In the genomic region with DNA sequence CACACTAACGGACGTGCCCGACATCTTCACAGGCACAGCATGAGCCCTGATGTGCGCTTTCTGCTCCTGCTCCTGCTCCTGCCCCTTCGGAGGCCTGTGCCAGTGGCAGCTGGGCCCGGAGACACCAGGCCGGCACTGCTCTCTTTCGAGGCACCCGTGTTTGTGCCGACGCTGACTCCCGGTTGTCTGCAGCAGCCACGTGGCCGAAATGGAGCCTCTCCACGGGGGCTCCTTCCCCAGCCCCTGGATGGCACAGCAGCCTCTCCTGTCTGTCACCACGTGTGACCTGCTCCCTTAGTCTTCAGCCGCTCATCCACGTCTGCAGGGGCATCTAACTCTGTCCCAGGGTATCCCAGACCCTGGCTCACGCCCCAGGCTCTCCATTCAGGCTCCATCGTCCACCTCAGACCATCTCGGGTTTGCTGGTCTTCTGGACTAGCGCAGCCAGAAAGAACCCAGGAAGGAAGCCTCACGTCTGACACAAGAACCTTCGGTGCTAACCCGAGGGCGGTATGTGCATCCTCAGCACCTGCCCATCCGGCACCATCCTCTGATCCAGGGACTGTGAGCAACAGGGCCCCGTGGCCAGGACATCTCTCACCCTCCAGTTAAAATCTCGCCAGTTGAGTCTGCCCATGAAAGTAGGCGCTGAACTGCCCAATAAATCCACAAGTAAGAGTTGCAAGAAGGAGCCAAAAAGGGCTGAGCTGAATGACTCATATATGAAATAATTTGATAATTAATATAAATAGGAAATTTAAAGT, we compare ENCODE assay signal across 23 cellular contexts. TPM values are rescaled to one million over a fixed set of nuclear protein-coding genes. Genes with fewer than 3 reads are reported as not detected.
DNase-seq lines count a peak whose midpoint lies in the region; ATAC-seq and TF ChIP-seq lines count a peak whose summit lies in the region.
"Had no signal": no experiment of that assay in that cellular context is flagged by ENCODE, and none has a peak within 500 bp of the region (broad histone marks: within the 10 kb centered on the region; RNA-seq: fewer than 3 reads in every experiment).

No MANE protein-coding gene starts in this region.

- no peak overlapping the region for H2BK12ac ChIP-seq in H9 (ENCODE audit: insufficient read length, low read depth, low read length)

- H3K27ac ChIP-seq in BLaER1 treated with 17β-estradiol and CSF1 and Interleukin-3, amounts not matched to agents 10 nM and 100 nM, result no peak overlapping the region
- no peak overlapping the region for H3K27ac ChIP-seq in H9 (ENCODE audit: insufficient read length, low read depth, low read length)
- H3K27ac ChIP-seq: coronary artery, thoracic aorta, VCaP had no signal

- H2BK120ac ChIP-seq in H9 (ENCODE audit: low read depth, low read length, poor library complexity, severe bottlenecking), result no peak overlapping the region

- H2BK20ac ChIP-seq in H9 (ENCODE audit: low read depth, low read length, poor library complexity, severe bottlenecking), result no peak overlapping the region

- TF ChIP-seq CTCF in H9 (conservative IDR thresholded peaks at IDR 0.05) (no peak), glutamatergic neuron (IDR thresholded peaks at IDR 0.05; ENCODE audit: partially characterized antibody, unreplicated experiment) (no peak), mucosa of descending colon (IDR thresholded peaks at IDR 0.05) (no peak)

- no peak overlapping the region; the same call in 1 of the 2 replicates for H3K14ac ChIP-seq in H9 (ENCODE audit: insufficient read depth, low read length)

- H3K4me3 Mint-ChIP-seq in H9, result no peak overlapping the region
- H3K4me3 Mint-ChIP-seq in glutamatergic neuron (ENCODE audit: unreplicated experiment), result peak overlapping the region; percentile 40
- H3K4me3 Mint-ChIP-seq: activated CD4-positive, alpha-beta T cell treated with anti-CD3 and anti-CD28 coated beads for 36 hours; naive thymus-derived CD4-positive, alpha-beta T cell; stimulated activated naive CD8-positive, alpha-beta T cell treated with anti-CD3 and anti-CD28 coated beads, Interleukin-15, Interleukin-2, amounts not matched to agents 100 ng/mL and 50 ng/mL, for 24 hours had no signal

- H3K27me3 Mint-ChIP-seq in H9 (ENCODE audit: low read depth) (no peaks in the 10 kb centered on the region; the same call in none of the 2 replicates), glutamatergic neuron (ENCODE audit: unreplicated experiment) (peaks cover 9% of the 10 kb centered on the region)
- H3K27me3 Mint-ChIP-seq: activated CD4-positive, alpha-beta T cell treated with anti-CD3 and anti-CD28 coated beads for 36 hours; naive thymus-derived CD4-positive, alpha-beta T cell; stimulated activated naive CD8-positive, alpha-beta T cell treated with anti-CD3 and anti-CD28 coated beads, Interleukin-15, Interleukin-2, amounts not matched to agents 100 ng/mL and 50 ng/mL, for 24 hours had no signal

- no peak overlapping the region for H3T11ph ChIP-seq in H9 (ENCODE audit: low read length)

- H3K23me2 ChIP-seq in H9 (ENCODE audit: insufficient read length, low read depth, low read length, poor library complexity, severe bottlenecking), result no peaks in the 10 kb centered on the region

- peaks cover 6 to 26% (median 23%) of the 10 kb centered on the region in 11 experiments; a peak in 18 of 22 replicates for H3K9me3 ChIP-seq in BLaER1 treated with 17β-estradiol and CSF1 and Interleukin-3, amounts not matched to agents 10 nM and 100 nM (replicated peaks in 1 of 11)
- H3K9me3 ChIP-seq in H9 (ENCODE audit: control insufficient read depth, low read depth, low read length) (no peaks in the 10 kb centered on the region), mucosa of descending colon (no peaks in the 10 kb centered on the region)
- H3K9me3 ChIP-seq: BE2C, thoracic aorta had no signal

- ATAC-seq in mucosa of descending colon (no peak), GM19397 (IDR thresholded peaks at IDR 0.05; ENCODE audit: unreplicated experiment) (no peak)
- ATAC-seq: activated CD4-positive, alpha-beta T cell treated with anti-CD3 and anti-CD28 coated beads for 36 hours; naive thymus-derived CD4-positive, alpha-beta T cell had no signal

- H3K4me1 Mint-ChIP-seq in H9 (peaks cover 14 to 20% of the 10 kb centered on the region in 2 experiments), glutamatergic neuron (ENCODE audit: low read depth, unreplicated experiment) (peaks cover 22% of the 10 kb centered on the region)
- H3K4me1 Mint-ChIP-seq: activated CD4-positive, alpha-beta T cell treated with anti-CD3 and anti-CD28 coated beads for 36 hours had no signal

- H3K79me2 ChIP-seq in H9 (ENCODE audit: insufficient read depth, low read length), result no peaks in the 10 kb centered on the region

- DNase-seq in H9 (no peak), glutamatergic neuron (no peak), posterior vena cava (ENCODE audit: low spot score) (peak; percentile 66), mucosa of descending colon (no peak), NCI-H748 treated with DMSO at 0.1 percent for 48 hours (lab: John Stamatoyannopoulos, UW) (no peak)
- DNase-seq: activated CD4-positive, alpha-beta T cell treated with anti-CD3 and anti-CD28 coated beads for 36 hours; effector CD8-positive, alpha-beta T cell; KBM-7; midbrain; naive thymus-derived CD4-positive, alpha-beta T cell; NCI-H1105 treated with DMSO at 0.1 percent for 48 hours; NCI-H1930; NCI-H510A; stimulated activated CD4-positive, alpha-beta T cell treated with anti-CD3 and anti-CD28 coated beads, Interleukin-2, amount 100 ng/mL, for 24 hours; T1000 had no signal

- H3K23ac ChIP-seq in H9 (ENCODE audit: insufficient read length, low read depth, low read length), result no peak overlapping the region

- intact Hi-C loops in posterior vena cava (cut with DNase I) (loop anchor here in 1 of 2 donors (10.0 kb wide), 1 partner anchor 152 kb away; no protein-coding TSS in a partner anchor), mucosa of descending colon (cut with DNase I, micrococcal nuclease) (no loop called here)

- no peak overlapping the region for H2BK5ac ChIP-seq in H9 (ENCODE audit: insufficient read length, low read length)

- no peak overlapping the region for H2AFZ ChIP-seq in H9 (ENCODE audit: low read length)

- H3K4ac ChIP-seq in H9 (ENCODE audit: low read depth, low read length), result no peak overlapping the region

- peaks cover 0 to 17% (median 0%) of the 10 kb centered on the region in 11 experiments; a peak in 6 of 22 replicates for H3K27me3 ChIP-seq in BLaER1 treated with 17β-estradiol and CSF1 and Interleukin-3, amounts not matched to agents 10 nM and 100 nM
- no peaks in the 10 kb centered on the region for H3K27me3 ChIP-seq in H9 (ENCODE audit: insufficient read depth, low read length)
- H3K27me3 ChIP-seq: BE2C had no signal

- no peak overlapping the region for H3K56ac ChIP-seq in H9 (ENCODE audit: insufficient read length, low read depth, low read length)

- H4K5ac ChIP-seq in H9 (ENCODE audit: insufficient read length, low read depth, low read length), result no peak overlapping the region

- no peak overlapping the region for H2AK5ac ChIP-seq in H9 (ENCODE audit: insufficient read length, low read length)

- no peak overlapping the region for H3K18ac ChIP-seq in H9 (ENCODE audit: insufficient read length, low read depth, low read length)

- no peak overlapping the region for H4K91ac ChIP-seq in H9 (ENCODE audit: insufficient read length, low read depth, low read length)

- no peaks in the 10 kb centered on the region for H3K79me1 ChIP-seq in H9 (ENCODE audit: insufficient read depth, low read depth, low read length, poor library complexity, severe bottlenecking)

- peaks cover 12 to 15% of the 10 kb centered on the region in 2 experiments for H3K9me3 Mint-ChIP-seq in H9
- peaks cover 16% of the 10 kb centered on the region for H3K9me3 Mint-ChIP-seq in glutamatergic neuron (ENCODE audit: unreplicated experiment)
- H3K9me3 Mint-ChIP-seq: stimulated activated naive CD8-positive, alpha-beta T cell treated with anti-CD3 and anti-CD28 coated beads, Interleukin-15, Interleukin-2, amounts not matched to agents 100 ng/mL and 50 ng/mL, for 24 hours had no signal

- H3K9ac ChIP-seq in BLaER1 treated with 17β-estradiol and CSF1 and Interleukin-3, amounts not matched to agents 10 nM and 100 nM, result peak overlapping the region in 3 of 11 experiments; percentile 23 to 60 (median 55); a peak in 5 of 22 replicates
- no peak overlapping the region for H3K9ac ChIP-seq in H9 (ENCODE audit: extremely low read depth, insufficient read length, low read length)

- peaks cover 33 to 55% (median 49%) of the 10 kb centered on the region in 10 experiments for H3K4me1 ChIP-seq in BLaER1 treated with 17β-estradiol and CSF1 and Interleukin-3, amounts not matched to agents 10 nM and 100 nM
- H3K4me1 ChIP-seq in H9 (ENCODE audit: insufficient read depth, low read length), result no peaks in the 10 kb centered on the region
- peaks cover 14% of the 10 kb centered on the region for H3K4me1 ChIP-seq in mucosa of descending colon (ENCODE audit: low read depth)
- H3K4me1 ChIP-seq: BE2C had no signal

- H2BK15ac ChIP-seq in H9 (ENCODE audit: low read depth, low read length), result no peak overlapping the region

- peak overlapping the region in 10 of 11 experiments; percentile 51 to 84 (median 72); a peak in 20 of 22 replicates for H3K4me2 ChIP-seq in BLaER1 treated with 17β-estradiol and CSF1 and Interleukin-3, amounts not matched to agents 10 nM and 100 nM
- no peak overlapping the region for H3K4me2 ChIP-seq in H9 (ENCODE audit: insufficient read depth, insufficient read length, low read length)
- H3K4me2 ChIP-seq: smooth muscle cell had no signal

- peaks cover 6 to 15% (median 6%) of the 10 kb centered on the region in 3 experiments for H3K36me3 Mint-ChIP-seq in H9 (ENCODE audit: insufficient read depth in 1 of 3, low read depth in 3 of 3)
- H3K36me3 Mint-ChIP-seq in glutamatergic neuron (ENCODE audit: unreplicated experiment), result peaks cover 8% of the 10 kb centered on the region

- H3K27ac Mint-ChIP-seq in H9 (peak overlapping the region in 2 of 3 experiments; percentile 64 to 87; a peak in 2 of 7 replicates), glutamatergic neuron (ENCODE audit: unreplicated experiment) (peak overlapping the region; percentile 65)
- H3K27ac Mint-ChIP-seq: activated CD4-positive, alpha-beta T cell treated with anti-CD3 and anti-CD28 coated beads for 36 hours; stimulated activated naive CD8-positive, alpha-beta T cell treated with anti-CD3 and anti-CD28 coated beads, Interleukin-15, Interleukin-2, amounts not matched to agents 100 ng/mL and 50 ng/mL, for 24 hours had no signal

- H4K20me1 ChIP-seq in BLaER1 treated with 17β-estradiol and CSF1 and Interleukin-3, amounts not matched to agents 10 nM and 100 nM, result 0 out of 22 replicates have a peak, but pooled peaks cover 0 to 5% (median 0%) of the 10 kb centered on the region in 11 experiments
- H4K20me1 ChIP-seq in H9 (ENCODE audit: control insufficient read depth, insufficient read depth, insufficient read length), result no peaks in the 10 kb centered on the region

- H3K4me3 ChIP-seq in BLaER1 treated with 17β-estradiol and CSF1 and Interleukin-3, amounts not matched to agents 10 nM and 100 nM, result no peak overlapping the region
- no peak overlapping the region for H3K4me3 ChIP-seq in mucosa of descending colon
- H3K4me3 ChIP-seq: coronary artery, smooth muscle cell, thoracic aorta had no signal

- no CpG with 5 or more reads among the region's 30 CpGs for WGBS in H9 (ENCODE audit: extremely low coverage, insufficient read length, low lambda C conversion rate)

- no peak overlapping the region for H4K8ac ChIP-seq in H9 (replicated peaks; ENCODE audit: insufficient read length, low read depth, low read length)

- no peaks in the 10 kb centered on the region for H3K36me3 ChIP-seq in BLaER1 treated with 17β-estradiol and CSF1 and Interleukin-3, amounts not matched to agents 10 nM and 100 nM
- H3K36me3 ChIP-seq in mucosa of descending colon (ENCODE audit: low read depth), result no peaks in the 10 kb centered on the region
- H3K36me3 ChIP-seq: BE2C, thoracic aorta had no signal

RNA-seq across cellular contexts. Expression of gene RPH3AL, which starts 4.2 kb away (rescaled TPM):
- total RNA-seq in H9 (2021), result 2.3 and 3.0 TPM in 2 replicates
- 22.3 TPM for total RNA-seq in glutamatergic neuron (ENCODE audit: unreplicated experiment)
- 10 to 100 TPM in 1 of 2 donors, 1 to 10 TPM in 1; 9.7 to 11.2 TPM for total RNA-seq in posterior vena cava
- 10 to 100 TPM; 24.0 to 44.1 (median 36.7) TPM for total RNA-seq in mucosa of descending colon
